8 cellular contexts compared by ENCODE assay signal in genomic region chr5:43007246-43007910, GRCh38. TPM values are rescaled to one million over a fixed set of nuclear protein-coding genes. Genes with fewer than 3 reads are reported as not detected.
DNase-seq lines count a peak whose midpoint lies in the region; ATAC-seq and TF ChIP-seq lines count a peak whose summit lies in the region.

No MANE protein-coding gene starts in this region.

- no peaks in the 10 kb centered on the region for H3K27me3 ChIP-seq in ascending aorta

- peak overlapping the region; percentile 81 to 83 for H3K27ac ChIP-seq in ascending aorta

- no peaks in the 10 kb centered on the region for H3K36me3 ChIP-seq in ascending aorta

- intact Hi-C loops in ascending aorta (cut with DNase I), result loop anchor here (5.0 kb wide), 1 partner anchor 35 kb away; the partner anchor contains the start of gene ANXA2R

- no peak for TF ChIP-seq CTCF in ascending aorta (IDR thresholded peaks at IDR 0.05)

- DNase-seq in GF-D8 (lab: John Stamatoyannopoulos, UW) (peak; percentile 90), NCI-H187 treated with DMSO at 0.1 percent for 48 hours (lab: John Stamatoyannopoulos, UW) (peak; percentile 95), T-helper 2 cell (peak in 3 of 5 experiments; percentile 52 to 82 (median 72)), ascending aorta (ENCODE audit: low spot score in 2 of 2) (peak in 1 of 2 donors; percentile 88), hypothalamus (lab: John Stamatoyannopoulos, UW) (peak in 37 of 51 donors; percentile 5 to 75 (median 45)), renal cortical epithelial cell (ENCODE audit: low read depth) (peak; percentile 81)

- H3K4me1 ChIP-seq in ascending aorta, result peaks cover 0 to 4% of the 10 kb centered on the region in 2 donors

- H3K9me3 ChIP-seq in ascending aorta, result no peaks in the 10 kb centered on the region

- peak overlapping the region; percentile 50 to 66 for H3K4me3 ChIP-seq in ascending aorta

- ATAC-seq in HG02852 (IDR thresholded peaks at IDR 0.05; ENCODE audit: unreplicated experiment) (peak; percentile 24), GM18873 (IDR thresholded peaks at IDR 0.05; ENCODE audit: low FRiP score, unreplicated experiment) (no peak)

RNA-seq across cellular contexts. Expression of gene ANXA2R, which starts 32.7 kb away (rescaled TPM):
- total RNA-seq in ascending aorta (5.1 TPM), renal cortical epithelial cell (0.52 and 3.0 TPM in 2 replicates)
